ENCODE assay signal across 19 cellular contexts in the genomic region with DNA sequence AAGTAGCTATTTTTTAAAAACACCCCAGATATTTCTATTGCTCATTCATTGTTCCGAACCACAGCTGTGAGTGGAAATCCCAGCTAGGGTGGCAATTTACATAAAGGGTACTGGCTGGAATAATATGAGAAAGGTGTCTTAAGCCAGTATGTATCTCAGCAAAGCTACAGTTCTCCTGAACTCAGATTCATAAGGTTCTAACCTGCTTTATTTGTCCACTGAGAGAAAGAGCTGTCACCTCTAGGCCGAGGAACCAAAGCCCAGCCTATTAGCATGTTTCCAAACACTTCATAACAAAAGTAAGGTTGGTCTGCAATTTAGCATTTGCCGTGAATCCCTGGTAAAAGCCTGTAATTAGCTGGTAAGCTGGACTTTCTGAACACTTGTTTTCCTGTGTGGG. TPM values are rescaled to one million over a fixed set of nuclear protein-coding genes. Genes with fewer than 3 reads are reported as not detected.
DNase-seq lines count a peak whose midpoint lies in the region; TF ChIP-seq lines count a peak whose summit lies in the region.
"Had no signal": no experiment of that assay in that cellular context is flagged by ENCODE, and none has a peak within 500 bp of the region (broad histone marks: within the 10 kb centered on the region; RNA-seq: fewer than 3 reads in every experiment).

No MANE protein-coding gene starts in this region.

- H3K27me3 ChIP-seq in neural progenitor cell = no peaks in the 10 kb centered on the region
- no peaks in the 10 kb centered on the region for H3K27me3 ChIP-seq in breast epithelium
- H3K27me3 ChIP-seq: BE2C, SJCRH30 had no signal

- H3K4me3 Mint-ChIP-seq in neural progenitor cell = no peak overlapping the region
- H3K4me3 Mint-ChIP-seq: CD4-positive, CD25-positive, alpha-beta regulatory T cell had no signal

- no peak overlapping the region for H3K9ac ChIP-seq in neural progenitor cell
- H3K9ac ChIP-seq: KMS-11 had no signal

- peaks cover 23% of the 10 kb centered on the region for H3K4me1 ChIP-seq in neural progenitor cell
- H3K4me1 ChIP-seq in breast epithelium = no peaks in the 10 kb centered on the region
- H3K4me1 ChIP-seq: BE2C had no signal

- DNase-seq in COR-L47 (lab: John Stamatoyannopoulos, UW) (peak; percentile 15), NCI-H2227 treated with DMSO at 0.1 percent for 48 hours (lab: John Stamatoyannopoulos, UW) (peak; percentile 86), neural progenitor cell (ENCODE audit: low spot score) (no peak), breast epithelium (ENCODE audit: low spot score in 2 of 2) (no peak), substantia nigra (lab: John Stamatoyannopoulos, UW) (no peak), NCI-H2029 treated with DMSO at 0.1 percent for 48 hours (lab: John Stamatoyannopoulos, UW) (no peak), anterior cingulate cortex (lab: John Stamatoyannopoulos, UW) (no peak)
- DNase-seq: BE2C; CD4-positive, CD25-positive, alpha-beta regulatory T cell; GF-D8; MV-4-11; NCI-H2029; NCI-H2171; NCI-H446 treated with DMSO at 0.1 percent for 48 hours had no signal

- peaks cover 10% of the 10 kb centered on the region for H3K9me3 Mint-ChIP-seq in neural progenitor cell

- H2AFZ ChIP-seq in neural progenitor cell (replicated peaks) = peak overlapping the region; percentile 5

- intact Hi-C loops in breast epithelium (cut with DNase I; ENCODE audit: low total_unique reads) = no loop called here

- H3K27me3 Mint-ChIP-seq in neural progenitor cell (ENCODE audit: insufficient read depth, low read depth) = peaks cover 4% of the 10 kb centered on the region

- no peaks in the 10 kb centered on the region for H3K9me3 ChIP-seq in neural progenitor cell (ENCODE audit: low read depth)
- peaks cover 0 to 4% of the 10 kb centered on the region in 2 donors for H3K9me3 ChIP-seq in breast epithelium
- H3K9me3 ChIP-seq: BE2C, SJCRH30 had no signal

- no peak overlapping the region for H3K27ac Mint-ChIP-seq in neural progenitor cell
- H3K27ac Mint-ChIP-seq: CD4-positive, CD25-positive, alpha-beta regulatory T cell had no signal

- peaks cover 4% of the 10 kb centered on the region for H3F3A ChIP-seq in neural progenitor cell (ENCODE audit: low read depth)

- TF ChIP-seq POLR2A in breast epithelium (IDR thresholded peaks at IDR 0.05) = no peak

- peaks cover 37% of the 10 kb centered on the region for H3K36me3 Mint-ChIP-seq in neural progenitor cell
- H3K36me3 Mint-ChIP-seq: CD4-positive, CD25-positive, alpha-beta regulatory T cell had no signal

- H3K27ac ChIP-seq in cingulate gyrus (ENCODE audit: low read depth, low read length) (peak overlapping the region; percentile 39), neural progenitor cell (no peak overlapping the region), breast epithelium (no peak overlapping the region), substantia nigra (ENCODE audit: low read depth, low read length, poor library complexity, severe bottlenecking) (no peak overlapping the region)
- H3K27ac ChIP-seq: KMS-11 had no signal

- H3K4me3 ChIP-seq in neural progenitor cell (no peak overlapping the region), breast epithelium (no peak overlapping the region)
- H3K4me3 ChIP-seq: GM12878, SJCRH30 had no signal

- TF ChIP-seq CTCF in neural progenitor cell (IDR thresholded peaks at IDR 0.05) = no peak
- no peak for TF ChIP-seq CTCF in breast epithelium (IDR thresholded peaks at IDR 0.05)

- H3K4me2 ChIP-seq in neural progenitor cell = no peak overlapping the region
- H3K4me2 ChIP-seq: KMS-11 had no signal

- H3K36me3 ChIP-seq in neural progenitor cell = no peaks in the 10 kb centered on the region
- no peaks in the 10 kb centered on the region for H3K36me3 ChIP-seq in breast epithelium
- H3K36me3 ChIP-seq: BE2C, SJCRH30 had no signal

- peaks cover 14% of the 10 kb centered on the region for H3K4me1 Mint-ChIP-seq in neural progenitor cell
- H3K4me1 Mint-ChIP-seq: CD4-positive, CD25-positive, alpha-beta regulatory T cell had no signal

- H3K79me2 ChIP-seq in neural progenitor cell (ENCODE audit: low read depth) = no peaks in the 10 kb centered on the region

- no peaks in the 10 kb centered on the region for H4K20me1 ChIP-seq in neural progenitor cell (ENCODE audit: low read depth)

RNA-seq across cellular contexts. Expression of a gene that starts 57.0 kb away (rescaled TPM):
- total RNA-seq in neural progenitor cell (ENCODE audit: low replicate concordance) = 1.9 and 8.2 TPM in 2 replicates
- under 1 TPM in 1 of 3 donors, not detected in 2; 0.29 TPM for total RNA-seq in breast epithelium
- total RNA-seq: CD4-positive, CD25-positive, alpha-beta regulatory T cell; GM12878; HepG2; SJCRH30 had no signal

Comparison
In these comparisons a context has a peak if more than half of its experiments do, and no peak if none do; other contexts are left out.
1. DNase-seq: peak in COR-L47 (single experiment) and NCI-H2227 treated with DMSO at 0.1 percent for 48 hours (single experiment); none in neural progenitor cell (single experiment), breast epithelium (0 of 2), substantia nigra (0 of 49), NCI-H2029 treated with DMSO at 0.1 percent for 48 hours (single experiment) and anterior cingulate cortex (0 of 58).